Comparison of ENCODE assay signal across 26 cellular contexts in the genomic region with DNA sequence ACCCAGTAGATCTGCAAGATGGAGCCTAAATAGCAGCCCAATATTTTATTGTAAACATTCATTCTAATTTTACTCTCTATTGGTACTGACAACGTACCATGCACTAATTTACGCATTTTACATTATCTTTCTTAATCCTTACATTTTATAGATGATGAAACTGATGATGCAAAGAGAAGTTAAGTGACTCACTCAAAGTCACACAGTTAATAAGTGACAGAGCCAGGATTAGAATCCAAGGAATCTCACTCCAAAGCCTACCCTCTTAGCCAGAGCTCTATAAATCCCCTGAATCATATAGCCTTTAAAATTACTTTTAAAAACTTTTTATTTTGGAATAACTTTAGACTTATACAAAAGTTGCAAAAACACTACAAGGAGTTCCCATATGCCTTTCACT. TPM values are rescaled to one million over a fixed set of nuclear protein-coding genes. Genes with fewer than 3 reads are reported as not detected.
"Had no signal": no experiment of that assay in that cellular context is flagged by ENCODE, and none has a peak within 500 bp of the region (broad histone marks: within the 10 kb centered on the region; RNA-seq: fewer than 3 reads in every experiment).

No MANE protein-coding gene starts in this region.

- DNase-seq: activated CD4-positive, alpha-beta T cell treated with anti-CD3 and anti-CD28 coated beads, Interleukin-2, amount 10 ng/mL, durations not matched to agents 24 days and 14 days; activated CD4-positive, alpha-beta T cell treated with anti-CD3 and anti-CD28 coated beads, Interleukin-2, amount 50 U/mL, for 4 hours; activated CD8-positive, alpha-beta T cell treated with anti-CD3 and anti-CD28 coated beads for 36 hours; activated effector memory CD4-positive, alpha-beta T cell treated with anti-CD3 and anti-CD28 coated beads, Interleukin-2, amount 50 U/mL, for 16 hours; activated naive CD4-positive, alpha-beta T cell; activated naive CD4-positive, alpha-beta T cell treated with anti-CD3 and anti-CD28 coated beads, Interleukin-2, amount 50 U/mL, for 16 hours; activated naive CD8-positive, alpha-beta T cell treated with anti-CD3 and anti-CD28 coated beads for 36 hours; activated T-cell treated with anti-CD3 and anti-CD28 coated beads, Interleukin-2, amount 50 U/mL, for 1 hour; activated T-cell treated with anti-CD3 and anti-CD28 coated beads, Interleukin-2, amount 50 U/mL, for 72 hours; amniotic stem cell; aorta; Karpas-422; NCI-H1105; NCI-H1417 treated with DMSO at 0.1 percent for 48 hours; NCI-H187 treated with DMSO at 0.1 percent for 48 hours; NCI-H2081; NCI-H2171 treated with DMSO at 0.1 percent for 48 hours; NCI-H2227 treated with DMSO at 0.1 percent for 48 hours; NCI-H446; NCI-H524; Peyer's patch; Right ventricle myocardium superior; SJCRH30; T1000 had no signal

- H3K27ac ChIP-seq: cardiac muscle cell, Peyer's patch, SJCRH30, SK-N-MC had no signal

RNA-seq across cellular contexts. Expression of gene PHKA1, which starts 37.6 kb away (rescaled TPM):
- total RNA-seq: SJCRH30 had no signal
